Comparison of ENCODE assay signal across 1 cellular context in genomic region chr15:42092666-42093445, GRCh38.
TF ChIP-seq lines count a peak whose summit lies in the region.

No MANE protein-coding gene starts in this region.

TF ChIP-seq in SK-N-SH treated with all-trans-retinoic acid at 6 μM for 48 hours, 23 proteins besides CTCF, POLR2A, EP300 and RAD21 (continued from another document):
- TF ChIP-seq POU6F1 (CRISPR knock-in tag; IDR thresholded peaks at IDR 0.05; ENCODE audit: borderline replicate concordance, low read depth): no peak
- TF ChIP-seq PPARA (CRISPR knock-in tag; IDR thresholded peaks at IDR 0.05; ENCODE audit: borderline replicate concordance): no peak
- TF ChIP-seq ZNF8 (CRISPR knock-in tag; IDR thresholded peaks at IDR 0.05): no peak
- TF ChIP-seq TSHZ2 (CRISPR knock-in tag; IDR thresholded peaks at IDR 0.05): no peak
- no peak for TF ChIP-seq CSDC2 (CRISPR knock-in tag; IDR thresholded peaks at IDR 0.05)
- no peak for TF ChIP-seq CSRNP3 (CRISPR knock-in tag; IDR thresholded peaks at IDR 0.05)
